In the genomic region with DNA sequence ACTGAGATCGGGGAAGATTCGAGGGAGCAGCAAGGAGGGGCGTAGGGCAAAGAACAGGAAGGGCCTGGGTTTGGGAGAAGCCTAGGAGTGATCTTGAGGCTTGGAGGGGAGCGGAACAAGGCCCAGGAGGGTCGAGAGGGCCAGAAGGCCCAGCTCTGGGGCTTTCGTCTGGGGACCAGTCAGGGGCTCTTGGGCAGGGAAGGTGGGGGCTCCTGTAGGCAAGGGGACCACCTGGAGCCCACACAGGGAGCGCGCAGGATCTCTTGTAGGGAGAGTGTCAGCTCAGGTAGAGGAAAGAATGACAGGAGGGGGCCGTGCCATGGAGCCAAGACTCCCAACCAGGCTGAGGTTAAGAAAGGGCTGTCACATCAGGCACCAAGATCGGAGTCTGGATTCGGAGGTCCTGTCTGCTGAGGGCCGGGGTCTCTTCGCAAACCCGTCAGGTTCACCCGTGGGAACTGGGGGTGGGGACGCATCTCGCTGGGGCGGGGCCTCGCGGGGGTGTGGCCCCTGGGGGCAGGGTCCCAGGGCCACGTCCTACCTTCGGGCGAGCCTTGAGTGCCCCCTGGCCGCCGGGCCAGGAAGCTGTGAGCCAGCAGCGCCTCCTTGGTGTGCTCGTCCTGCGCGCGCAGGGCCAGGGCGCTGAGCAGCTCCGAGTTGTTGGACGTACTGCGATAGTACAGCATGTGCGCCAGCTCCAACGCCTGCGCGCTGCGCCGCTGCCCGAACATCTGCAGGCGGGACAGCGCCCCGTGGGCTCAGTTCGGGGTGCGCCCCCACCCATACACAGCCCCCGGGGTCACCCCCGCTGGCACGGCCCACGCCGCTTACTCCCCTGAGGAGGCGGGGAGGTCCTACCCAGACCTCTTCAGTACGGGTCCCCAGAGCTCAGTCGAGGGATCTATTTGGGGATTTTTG, we compare ENCODE assay signal across 1 cellular context.
A peak's percentile ranks its signal among the peaks of the same experiment; 100 is the strongest.
TF ChIP-seq lines count a peak whose summit lies in the region.

No MANE protein-coding gene starts in this region.

TF ChIP-seq in K562, 482 proteins besides CTCF, POLR2A, EP300 and RAD21 (continued from another document and continues in another):
- TF ChIP-seq, protein P1, sequence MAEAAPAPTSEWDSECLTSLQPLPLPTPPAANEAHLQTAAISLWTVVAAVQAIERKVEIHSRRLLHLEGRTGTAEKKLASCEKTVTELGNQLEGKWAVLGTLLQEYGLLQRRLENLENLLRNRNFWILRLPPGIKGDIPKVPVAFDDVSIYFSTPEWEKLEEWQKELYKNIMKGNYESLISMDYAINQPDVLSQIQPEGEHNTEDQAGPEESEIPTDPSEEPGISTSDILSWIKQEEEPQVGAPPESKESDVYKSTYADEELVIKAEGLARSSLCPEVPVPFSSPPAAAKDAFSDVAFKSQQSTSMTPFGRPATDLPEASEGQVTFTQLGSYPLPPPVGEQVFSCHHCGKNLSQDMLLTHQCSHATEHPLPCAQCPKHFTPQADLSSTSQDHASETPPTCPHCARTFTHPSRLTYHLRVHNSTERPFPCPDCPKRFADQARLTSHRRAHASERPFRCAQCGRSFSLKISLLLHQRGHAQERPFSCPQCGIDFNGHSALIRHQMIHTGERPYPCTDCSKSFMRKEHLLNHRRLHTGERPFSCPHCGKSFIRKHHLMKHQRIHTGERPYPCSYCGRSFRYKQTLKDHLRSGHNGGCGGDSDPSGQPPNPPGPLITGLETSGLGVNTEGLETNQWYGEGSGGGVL (CRISPR knock-in tag; IDR thresholded peaks at IDR 0.05) = no peak
- TF ChIP-seq FIP1L1 (IDR thresholded peaks at IDR 0.05; ENCODE audit: low read depth, low read length, poor library complexity, severe bottlenecking) (peak; percentile 70), CHD4 (IDR thresholded peaks at IDR 0.05; ENCODE audit: insufficient read depth, insufficient replicate concordance, low read depth, low read length, poor library complexity, severe bottlenecking) (no peak), FOXK1 (CRISPR knock-in tag; IDR thresholded peaks at IDR 0.05; ENCODE audit: borderline replicate concordance) (no peak), HSF4 (CRISPR knock-in tag; IDR thresholded peaks at IDR 0.05; ENCODE audit: borderline replicate concordance) (no peak), CBX5 (IDR thresholded peaks at IDR 0.05; ENCODE audit: borderline replicate concordance, low read depth) (no peak), KLF1 (tag; IDR thresholded peaks at IDR 0.05) (no peak), XRCC5 (IDR thresholded peaks at IDR 0.05; ENCODE audit: low read depth, low read length) (0 out of 2 replicates have a peak, but pooled peaks have one; percentile 50), THAP12 (CRISPR knock-in tag; IDR thresholded peaks at IDR 0.05) (0 out of 2 replicates have a peak, but pooled peaks have one; percentile 43), CREB5 (CRISPR knock-in tag; IDR thresholded peaks at IDR 0.05) (no peak), CBFA2T3 (IDR thresholded peaks at IDR 0.05) (peak; percentile 31; the same call in 1 of the 2 replicates), E2F3 (CRISPR knock-in tag; IDR thresholded peaks at IDR 0.05) (0 out of 2 replicates have a peak, but pooled peaks have one; percentile 30), ZNF3 (CRISPR knock-in tag; IDR thresholded peaks at IDR 0.05) (no peak), ZNF584 (CRISPR knock-in tag; IDR thresholded peaks at IDR 0.05; ENCODE audit: low read depth) (no peak), ZNF324 (CRISPR knock-in tag; IDR thresholded peaks at IDR 0.05) (no peak), KAT2B (IDR thresholded peaks at IDR 0.05; ENCODE audit: low read depth, low read length) (no peak), ETV1 (tag; conservative IDR thresholded peaks at IDR 0.05; ENCODE audit: low read depth) (0 out of 2 replicates have a peak, but pooled peaks have one; percentile 21), ZFPM2 (CRISPR knock-in tag; IDR thresholded peaks at IDR 0.05) (0 out of 2 replicates have a peak, but pooled peaks have one; percentile 4), ZNF354B (CRISPR knock-in tag; IDR thresholded peaks at IDR 0.05) (no peak), SETDB1 (IDR thresholded peaks at IDR 0.05; ENCODE audit: low read length) (no peak), RNF2 (IDR thresholded peaks at IDR 0.05) (peak; percentile 70), YY1 (IDR thresholded peaks at IDR 0.05; ENCODE audit: borderline replicate concordance in 1 of 3, control insufficient read depth in 1 of 3, extremely low read depth in 1 of 3, insufficient read depth in 3 of 3, insufficient read length in 1 of 3, insufficient replicate concordance in 2 of 3, low read depth in 1 of 3, low read length in 2 of 3) (peak in 2 of 3 experiments; percentile 54 to 56), PATZ1 (CRISPR knock-in tag; IDR thresholded peaks at IDR 0.05; ENCODE audit: borderline replicate concordance) (no peak), FOXP4 (CRISPR knock-in tag; IDR thresholded peaks at IDR 0.05; ENCODE audit: borderline replicate concordance) (no peak), RFX1 (IDR thresholded peaks at IDR 0.05) (no peak), ZNF780A (CRISPR knock-in tag; IDR thresholded peaks at IDR 0.05) (no peak), PML (IDR thresholded peaks at IDR 0.05; ENCODE audit: low read length) (no peak), KDM4B (IDR thresholded peaks at IDR 0.05; ENCODE audit: borderline replicate concordance in 2 of 2, low read depth in 1 of 2) (0 out of 4 replicates have a peak, but pooled peaks of 1 of the 2 experiments have one; percentile 12), ZNF75A (CRISPR knock-in tag; IDR thresholded peaks at IDR 0.05) (no peak), POLR2B (IDR thresholded peaks at IDR 0.05; ENCODE audit: low read depth, partially characterized antibody) (peak; percentile 53), NR1H2 (CRISPR knock-in tag; IDR thresholded peaks at IDR 0.05) (no peak), ZNF512 (tag; IDR thresholded peaks at IDR 0.05) (no peak), HDAC3 (IDR thresholded peaks at IDR 0.05; ENCODE audit: borderline replicate concordance, partially characterized antibody) (no peak), RFX7 (CRISPR knock-in tag; IDR thresholded peaks at IDR 0.05) (0 out of 2 replicates have a peak, but pooled peaks have one; percentile 60), JUND (IDR thresholded peaks at IDR 0.05; ENCODE audit: borderline replicate concordance, low read depth, low read length) (peak; percentile 67; the same call in 1 of the 2 replicates), JUND (tag; IDR thresholded peaks at IDR 0.05; ENCODE audit: borderline replicate concordance, low read depth, low read length) (no peak; the same call in 2 of the 3 replicates)
- TF ChIP-seq, protein P2, sequence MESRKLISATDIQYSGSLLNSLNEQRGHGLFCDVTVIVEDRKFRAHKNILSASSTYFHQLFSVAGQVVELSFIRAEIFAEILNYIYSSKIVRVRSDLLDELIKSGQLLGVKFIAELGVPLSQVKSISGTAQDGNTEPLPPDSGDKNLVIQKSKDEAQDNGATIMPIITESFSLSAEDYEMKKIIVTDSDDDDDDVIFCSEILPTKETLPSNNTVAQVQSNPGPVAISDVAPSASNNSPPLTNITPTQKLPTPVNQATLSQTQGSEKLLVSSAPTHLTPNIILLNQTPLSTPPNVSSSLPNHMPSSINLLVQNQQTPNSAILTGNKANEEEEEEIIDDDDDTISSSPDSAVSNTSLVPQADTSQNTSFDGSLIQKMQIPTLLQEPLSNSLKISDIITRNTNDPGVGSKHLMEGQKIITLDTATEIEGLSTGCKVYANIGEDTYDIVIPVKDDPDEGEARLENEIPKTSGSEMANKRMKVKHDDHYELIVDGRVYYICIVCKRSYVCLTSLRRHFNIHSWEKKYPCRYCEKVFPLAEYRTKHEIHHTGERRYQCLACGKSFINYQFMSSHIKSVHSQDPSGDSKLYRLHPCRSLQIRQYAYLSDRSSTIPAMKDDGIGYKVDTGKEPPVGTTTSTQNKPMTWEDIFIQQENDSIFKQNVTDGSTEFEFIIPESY (CRISPR knock-in tag; IDR thresholded peaks at IDR 0.05) = 0 out of 2 replicates have a peak, but pooled peaks have one; percentile 52
- TF ChIP-seq, protein P3, sequence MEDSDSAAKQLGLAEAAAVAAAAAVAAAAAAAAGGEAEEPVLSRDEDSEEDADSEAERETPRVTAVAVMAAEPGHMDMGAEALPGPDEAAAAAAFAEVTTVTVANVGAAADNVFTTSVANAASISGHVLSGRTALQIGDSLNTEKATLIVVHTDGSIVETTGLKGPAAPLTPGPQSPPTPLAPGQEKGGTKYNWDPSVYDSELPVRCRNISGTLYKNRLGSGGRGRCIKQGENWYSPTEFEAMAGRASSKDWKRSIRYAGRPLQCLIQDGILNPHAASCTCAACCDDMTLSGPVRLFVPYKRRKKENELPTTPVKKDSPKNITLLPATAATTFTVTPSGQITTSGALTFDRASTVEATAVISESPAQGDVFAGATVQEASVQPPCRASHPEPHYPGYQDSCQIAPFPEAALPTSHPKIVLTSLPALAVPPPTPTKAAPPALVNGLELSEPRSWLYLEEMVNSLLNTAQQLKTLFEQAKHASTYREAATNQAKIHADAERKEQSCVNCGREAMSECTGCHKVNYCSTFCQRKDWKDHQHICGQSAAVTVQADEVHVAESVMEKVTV (CRISPR knock-in tag; IDR thresholded peaks at IDR 0.05) = peak; percentile 97
